In the genomic region with DNA sequence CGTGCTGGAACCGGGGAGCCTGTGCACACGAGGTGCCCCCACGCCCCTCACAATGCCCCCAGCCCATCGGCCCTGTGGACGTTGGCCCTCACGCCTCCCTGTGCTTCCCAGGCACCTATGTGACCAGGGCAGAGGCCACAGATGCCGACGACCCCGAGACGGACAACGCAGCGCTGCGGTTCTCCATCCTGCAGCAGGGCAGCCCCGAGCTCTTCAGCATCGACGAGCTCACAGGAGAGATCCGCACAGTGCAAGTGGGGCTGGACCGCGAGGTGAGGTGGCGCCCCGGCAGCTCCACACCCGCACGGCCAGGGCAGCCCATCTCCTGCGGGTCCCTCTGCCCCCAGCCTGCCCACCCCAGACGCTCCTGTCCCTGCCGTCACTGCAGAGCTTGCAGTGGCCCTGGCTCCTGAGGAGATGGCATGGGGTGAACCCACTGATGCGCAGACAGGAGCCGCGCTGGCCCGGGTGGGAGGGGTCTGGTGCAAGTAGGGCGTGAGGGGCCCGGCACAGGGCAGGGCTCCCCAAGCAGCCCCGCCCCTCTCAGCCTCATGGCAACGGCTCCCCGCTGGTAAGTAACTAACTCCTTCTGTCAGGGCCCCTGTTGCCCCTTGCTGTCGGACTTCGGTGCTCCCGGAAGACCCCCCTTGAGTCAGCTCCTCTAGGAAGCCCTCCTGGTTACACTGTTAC, we compare ENCODE assay signal across 2 cellular contexts.
TF ChIP-seq lines count a peak whose summit lies in the region.

No MANE protein-coding gene starts in this region.

TF ChIP-seq in SK-N-SH treated with all-trans-retinoic acid at 6 μM for 48 hours, 23 proteins besides CTCF, POLR2A, EP300 and RAD21:
- no peak for TF ChIP-seq BACH2 (CRISPR knock-in tag; IDR thresholded peaks at IDR 0.05; ENCODE audit: borderline replicate concordance)
- no peak for TF ChIP-seq TCF4 (CRISPR knock-in tag; IDR thresholded peaks at IDR 0.05; ENCODE audit: borderline replicate concordance)
- TF ChIP-seq TOX (CRISPR knock-in tag; IDR thresholded peaks at IDR 0.05; ENCODE audit: borderline replicate concordance): no peak
- TF ChIP-seq ZC3H10 (CRISPR knock-in tag; IDR thresholded peaks at IDR 0.05): no peak

TF ChIP-seq in SK-N-SH, 30 proteins besides CTCF, POLR2A, EP300 and RAD21:
- TF ChIP-seq CHD2 (IDR thresholded peaks at IDR 0.05; ENCODE audit: low read length, partially characterized antibody) (no peak), SIN3A (IDR thresholded peaks at IDR 0.05; ENCODE audit: borderline replicate concordance, low read depth, low read length) (no peak), GABPA (IDR thresholded peaks at IDR 0.05; ENCODE audit: low read depth) (no peak)
- TF ChIP-seq, protein P1, sequence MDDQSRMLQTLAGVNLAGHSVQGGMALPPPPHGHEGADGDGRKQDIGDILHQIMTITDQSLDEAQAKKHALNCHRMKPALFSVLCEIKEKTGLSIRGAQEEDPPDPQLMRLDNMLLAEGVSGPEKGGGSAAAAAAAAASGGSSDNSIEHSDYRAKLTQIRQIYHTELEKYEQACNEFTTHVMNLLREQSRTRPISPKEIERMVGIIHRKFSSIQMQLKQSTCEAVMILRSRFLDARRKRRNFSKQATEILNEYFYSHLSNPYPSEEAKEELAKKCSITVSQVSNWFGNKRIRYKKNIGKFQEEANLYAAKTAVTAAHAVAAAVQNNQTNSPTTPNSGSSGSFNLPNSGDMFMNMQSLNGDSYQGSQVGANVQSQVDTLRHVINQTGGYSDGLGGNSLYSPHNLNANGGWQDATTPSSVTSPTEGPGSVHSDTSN (IDR thresholded peaks at IDR 0.05): no peak
